In the genomic region with DNA sequence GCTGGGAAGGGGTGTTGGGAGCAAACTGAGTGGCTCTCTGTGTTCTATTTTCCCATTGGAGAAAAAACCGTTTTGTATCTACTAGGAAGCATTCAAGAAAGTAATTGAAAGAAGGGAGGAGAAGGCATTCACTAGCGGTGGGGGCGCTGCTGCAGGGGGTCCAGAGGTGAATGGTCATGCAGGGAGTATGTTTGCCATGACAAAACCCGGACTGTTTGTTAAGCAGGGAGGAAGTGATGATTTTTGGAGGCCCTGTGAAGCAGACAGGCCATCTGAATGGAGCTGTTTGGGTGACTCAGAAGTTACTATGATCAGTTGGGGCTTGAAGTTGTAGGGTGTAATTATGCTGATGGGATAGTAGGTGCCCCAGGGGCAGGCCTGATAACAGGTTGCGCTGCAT, we compare ENCODE assay signal across 28 cellular contexts. TPM values are rescaled to one million over a fixed set of nuclear protein-coding genes. Genes with fewer than 3 reads are reported as not detected.
DNase-seq lines count a peak whose midpoint lies in the region; ATAC-seq, FAIRE-seq and TF ChIP-seq lines count a peak whose summit lies in the region.
"Had no signal": no experiment of that assay in that cellular context is flagged by ENCODE, and none has a peak within 500 bp of the region (broad histone marks: within the 10 kb centered on the region; RNA-seq: fewer than 3 reads in every experiment).

No MANE protein-coding gene starts in this region.

- no peak for ATAC-seq in HG02973 (IDR thresholded peaks at IDR 0.05; ENCODE audit: unreplicated experiment)
- ATAC-seq in SK-N-SH treated with all-trans-retinoic acid at 6 μM for 48 hours: no peak
- ATAC-seq: A549; activated CD4-positive, CD25-positive, alpha-beta regulatory T cell treated with anti-CD3 and anti-CD28 coated beads, Interleukin-2, amount 50 U/mL, for 24 hours; gastrocnemius medialis; stimulated activated naive CD8-positive, alpha-beta T cell treated with anti-CD3 and anti-CD28 coated beads, Interleukin-15, amount 100 ng/mL, for 72 hours had no signal

- H3K4me3 ChIP-seq in HUES6 (ENCODE audit: low read depth, low read length) (no peak overlapping the region; the same call in 1 of the 2 replicates), bronchial epithelial cell (ENCODE audit: low read depth, low read length) (no peak overlapping the region), iPS-20b (ENCODE audit: low read length) (peak overlapping the region; percentile 57)
- H3K4me3 ChIP-seq: A549, gastrocnemius medialis, GM23248, right atrium auricular region, vagina had no signal

- H3K36me3 ChIP-seq in HUES6 (ENCODE audit: control insufficient read depth, insufficient read depth, low read length) (no peaks in the 10 kb centered on the region), bronchial epithelial cell (ENCODE audit: control insufficient read depth, insufficient read depth, low read length) (no peaks in the 10 kb centered on the region), iPS-20b (ENCODE audit: insufficient read depth, low read depth, low read length) (0 out of 2 replicates have a peak, but pooled peaks cover 3% of the 10 kb centered on the region)
- H3K36me3 ChIP-seq: gastrocnemius medialis, right atrium auricular region, vagina had no signal

- peak overlapping the region; percentile 21 for H3K9ac ChIP-seq in HUES6 (ENCODE audit: low read length)
- H3K9ac ChIP-seq in iPS-20b (ENCODE audit: low read depth, low read length): peak overlapping the region; percentile 49; the same call in 1 of the 2 replicates
- H3K9ac ChIP-seq: GM23248 had no signal

- TF ChIP-seq CTCF in bronchial epithelial cell (IDR thresholded peaks at IDR 0.05; ENCODE audit: insufficient read depth, low read length, severe bottlenecking): no peak

- H3K9me3 ChIP-seq in HUES6 (ENCODE audit: control insufficient read depth, insufficient read depth, low read depth, low read length): peaks cover 13% of the 10 kb centered on the region
- H3K9me3 ChIP-seq in iPS-20b (ENCODE audit: insufficient read depth, low read depth, low read length): no peaks in the 10 kb centered on the region
- H3K9me3 ChIP-seq: A549, gastrocnemius medialis, right atrium auricular region, vagina had no signal

- no peak for FAIRE-seq in bronchial epithelial cell (lab: Jason Lieb, UNC)
- FAIRE-seq: A549, endometrium, HTR-8/SVneo, TTC549 had no signal

- H3K4me1 ChIP-seq in HUES6 (ENCODE audit: control insufficient read depth, insufficient read depth, low read length) (peaks cover 42% of the 10 kb centered on the region), iPS-20b (ENCODE audit: insufficient read depth, low read length) (peaks cover 41% of the 10 kb centered on the region; the same call in 1 of the 2 replicates)
- H3K4me1 ChIP-seq: right atrium auricular region, vagina had no signal

- DNase-seq in Daoy (ENCODE audit: low read depth) (peak; percentile 7), bronchial epithelial cell (ENCODE audit: low read depth) (peak; percentile 28), caudate nucleus (lab: John Stamatoyannopoulos, UW) (no peak)
- DNase-seq in stimulated activated CD4-positive, alpha-beta T cell treated with anti-CD3 and anti-CD28 coated beads, Interleukin-12 subunit alpha, Interleukin-12 subunit beta, amount 100 ng/mL, for 4 hours: no peak
- DNase-seq: activated CD4-positive, alpha-beta memory T cell treated with anti-CD3 and anti-CD28 coated beads, Interleukin-2, amount 10 ng/mL, durations not matched to agents 7 days and 5 days; activated CD8-positive, alpha-beta memory T cell treated with anti-CD3 and anti-CD28 coated beads, Interleukin-2, amount 50 U/mL, for 4 hours; activated naive CD4-positive, alpha-beta T cell treated with anti-CD3 and anti-CD28 coated beads for 36 hours; Calu3; dermis blood vessel endothelial cell; DMS79; gastrocnemius medialis; GM23248; immature natural killer cell; NCI-H146; NCI-H82; RPMI8226; stimulated activated naive CD8-positive, alpha-beta T cell treated with anti-CD3 and anti-CD28 coated beads, Interleukin-15, amount 100 ng/mL, for 72 hours had no signal

- H3K27me3 ChIP-seq in HUES6 (ENCODE audit: control insufficient read depth, insufficient read depth, low read length): no peaks in the 10 kb centered on the region
- no peaks in the 10 kb centered on the region for H3K27me3 ChIP-seq in bronchial epithelial cell (ENCODE audit: control insufficient read depth, insufficient read depth, low read length)
- H3K27me3 ChIP-seq in iPS-20b (ENCODE audit: insufficient read depth, low read length): peaks cover 1% of the 10 kb centered on the region; the same call in 1 of the 2 replicates
- H3K27me3 ChIP-seq: gastrocnemius medialis, right atrium auricular region, vagina had no signal

- H3K27ac ChIP-seq in HUES6 (ENCODE audit: low read depth, low read length) (no peak overlapping the region), iPS-20b (ENCODE audit: low read length) (peak overlapping the region; percentile 72), caudate nucleus (ENCODE audit: low read depth, low read length) (no peak overlapping the region)
- H3K27ac ChIP-seq: A549, gastrocnemius medialis, GM23248, right atrium auricular region, vagina had no signal

TF ChIP-seq in SK-N-SH treated with all-trans-retinoic acid at 6 μM for 48 hours, 23 proteins besides CTCF, POLR2A, EP300 and RAD21:
- TF ChIP-seq SNAI2 (CRISPR knock-in tag; IDR thresholded peaks at IDR 0.05) (no peak), BACH2 (CRISPR knock-in tag; IDR thresholded peaks at IDR 0.05; ENCODE audit: borderline replicate concordance) (no peak), CSDC2 (CRISPR knock-in tag; IDR thresholded peaks at IDR 0.05) (no peak)
- TF ChIP-seq, protein P1, sequence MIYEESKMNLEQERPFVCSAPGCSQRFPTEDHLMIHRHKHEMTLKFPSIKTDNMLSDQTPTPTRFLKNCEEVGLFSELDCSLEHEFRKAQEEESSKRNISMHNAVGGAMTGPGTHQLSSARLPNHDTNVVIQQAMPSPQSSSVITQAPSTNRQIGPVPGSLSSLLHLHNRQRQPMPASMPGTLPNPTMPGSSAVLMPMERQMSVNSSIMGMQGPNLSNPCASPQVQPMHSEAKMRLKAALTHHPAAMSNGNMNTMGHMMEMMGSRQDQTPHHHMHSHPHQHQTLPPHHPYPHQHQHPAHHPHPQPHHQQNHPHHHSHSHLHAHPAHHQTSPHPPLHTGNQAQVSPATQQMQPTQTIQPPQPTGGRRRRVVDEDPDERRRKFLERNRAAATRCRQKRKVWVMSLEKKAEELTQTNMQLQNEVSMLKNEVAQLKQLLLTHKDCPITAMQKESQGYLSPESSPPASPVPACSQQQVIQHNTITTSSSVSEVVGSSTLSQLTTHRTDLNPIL (CRISPR knock-in tag; IDR thresholded peaks at IDR 0.05; ENCODE audit: low read depth): no peak
- TF ChIP-seq, protein P2, sequence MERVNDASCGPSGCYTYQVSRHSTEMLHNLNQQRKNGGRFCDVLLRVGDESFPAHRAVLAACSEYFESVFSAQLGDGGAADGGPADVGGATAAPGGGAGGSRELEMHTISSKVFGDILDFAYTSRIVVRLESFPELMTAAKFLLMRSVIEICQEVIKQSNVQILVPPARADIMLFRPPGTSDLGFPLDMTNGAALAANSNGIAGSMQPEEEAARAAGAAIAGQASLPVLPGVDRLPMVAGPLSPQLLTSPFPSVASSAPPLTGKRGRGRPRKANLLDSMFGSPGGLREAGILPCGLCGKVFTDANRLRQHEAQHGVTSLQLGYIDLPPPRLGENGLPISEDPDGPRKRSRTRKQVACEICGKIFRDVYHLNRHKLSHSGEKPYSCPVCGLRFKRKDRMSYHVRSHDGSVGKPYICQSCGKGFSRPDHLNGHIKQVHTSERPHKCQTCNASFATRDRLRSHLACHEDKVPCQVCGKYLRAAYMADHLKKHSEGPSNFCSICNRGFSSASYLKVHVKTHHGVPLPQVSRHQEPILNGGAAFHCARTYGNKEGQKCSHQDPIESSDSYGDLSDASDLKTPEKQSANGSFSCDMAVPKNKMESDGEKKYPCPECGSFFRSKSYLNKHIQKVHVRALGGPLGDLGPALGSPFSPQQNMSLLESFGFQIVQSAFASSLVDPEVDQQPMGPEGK (CRISPR knock-in tag; IDR thresholded peaks at IDR 0.05; ENCODE audit: borderline replicate concordance): no peak

RNA-seq across cellular contexts. Expression of a gene that starts 7.0 kb away (rescaled TPM):
- total RNA-seq in Daoy (2014; rRNA removed; shearing (Covaris generic)): 9.4 and 12.3 TPM in 2 replicates
- total RNA-seq in bronchial epithelial cell: 2.3 and 6.6 TPM in 2 replicates

Comparison
In these comparisons a context has a peak if more than half of its experiments do, and no peak if none do; other contexts are left out.
1. DNase-seq: peak in Daoy (single experiment) and bronchial epithelial cell (single experiment); none in caudate nucleus (0 of 61) and stimulated activated CD4-positive, alpha-beta T cell treated with anti-CD3 and anti-CD28 coated beads, Interleukin-12 subunit alpha, Interleukin-12 subunit beta, amount 100 ng/mL, for 4 hours (single experiment).